In genomic region chr14:23645504-23645811, GRCh38 we compare ENCODE assay signal across 25 cellular contexts. TPM values are rescaled to one million over a fixed set of nuclear protein-coding genes. Genes with fewer than 3 reads are reported as not detected.
A peak's percentile ranks its signal among the peaks of the same experiment; 100 is the strongest.
DNase-seq lines count a peak whose midpoint lies in the region; ATAC-seq, FAIRE-seq and TF ChIP-seq lines count a peak whose summit lies in the region.
"Had no signal": no experiment of that assay in that cellular context is flagged by ENCODE, and none has a peak within 500 bp of the region (broad histone marks: within the 10 kb centered on the region; RNA-seq: fewer than 3 reads in every experiment).

No MANE protein-coding gene starts in this region.

- H3K36me3 Mint-ChIP-seq in activated CD8-positive, alpha-beta T cell treated with anti-CD3 and anti-CD28 coated beads for 36 hours (ENCODE audit: low read depth): no peaks in the 10 kb centered on the region
- H3K36me3 Mint-ChIP-seq in activated CD8-positive, alpha-beta T cell treated with anti-CD3 and anti-CD28 coated beads, Interleukin-2, amount 10 ng/mL, durations not matched to agents 7 days and 5 days (ENCODE audit: low read depth): no peaks in the 10 kb centered on the region
- H3K36me3 Mint-ChIP-seq in dendritic cell treated with granulocyte-macrophage colony-stimulating factor and Interleukin-4, amounts not matched to agents 40 ng/mL and 50 ng/mL, for 4 days (ENCODE audit: low read depth): no peaks in the 10 kb centered on the region
- peaks cover 8% of the 10 kb centered on the region for H3K36me3 Mint-ChIP-seq in stimulated activated effector memory CD8-positive, alpha-beta T cell treated with anti-CD3 and anti-CD28 coated beads, Interleukin-12 subunit alpha, Interleukin-12 subunit beta, amount 100 ng/mL, for 72 hours
- H3K36me3 Mint-ChIP-seq: CD14-positive monocyte; CD8-positive, alpha-beta memory T cell had no signal

- in situ Hi-C loops in HepG2 (cut with HindIII; ENCODE audit: extremely low pct_ligation_motif_present, low pct_unique_long_range_greater_than_20kb): no loop called here

- H3K27me3 Mint-ChIP-seq in activated CD8-positive, alpha-beta T cell treated with anti-CD3 and anti-CD28 coated beads for 36 hours: no peaks in the 10 kb centered on the region
- H3K27me3 Mint-ChIP-seq in activated CD8-positive, alpha-beta T cell treated with anti-CD3 and anti-CD28 coated beads, Interleukin-2, amount 10 ng/mL, durations not matched to agents 7 days and 5 days (ENCODE audit: low read depth): no peaks in the 10 kb centered on the region
- no peaks in the 10 kb centered on the region for H3K27me3 Mint-ChIP-seq in dendritic cell treated with granulocyte-macrophage colony-stimulating factor and Interleukin-4, amounts not matched to agents 40 ng/mL and 50 ng/mL, for 4 days

- ATAC-seq in activated CD8-positive, alpha-beta T cell treated with anti-CD3 and anti-CD28 coated beads for 36 hours: peak; percentile 22
- no peak for ATAC-seq in activated CD8-positive, alpha-beta T cell treated with anti-CD3 and anti-CD28 coated beads, Interleukin-2, amount 10 ng/mL, durations not matched to agents 7 days and 5 days
- no peak for ATAC-seq in HepG2
- no peak for ATAC-seq in right lobe of liver
- no peak for ATAC-seq in stimulated activated effector memory CD8-positive, alpha-beta T cell treated with anti-CD3 and anti-CD28 coated beads, Interleukin-12 subunit alpha, Interleukin-12 subunit beta, amount 100 ng/mL, for 72 hours
- no peak for ATAC-seq in HG03354 (IDR thresholded peaks at IDR 0.05; ENCODE audit: poor library complexity, severe bottlenecking, unreplicated experiment)
- ATAC-seq in left ventricle myocardium superior: no peak
- ATAC-seq: A549, GM23338, HCT116 had no signal

- peaks cover under 1% of the 10 kb centered on the region for H3K79me2 ChIP-seq in HepG2 (ENCODE audit: insufficient read depth, low read length)

- 96% methylated on average over 4 of the region's 4 CpGs for WGBS in HepG2 (ENCODE audit: low lambda C conversion rate)
- 100% methylated on average over 1 of the region's 4 CpGs for WGBS in right lobe of liver (ENCODE audit: insufficient coverage, low coverage, low lambda C conversion rate, missing lambda C conversion rate)

- H3K9me3 ChIP-seq in HepG2 (ENCODE audit: low read length) (no peaks in the 10 kb centered on the region), right lobe of liver (no peaks in the 10 kb centered on the region)
- H3K9me3 ChIP-seq: A549; BE2C; BLaER1 treated with 17β-estradiol and CSF1 and Interleukin-3, amounts not matched to agents 10 nM and 100 nM had no signal

- CTCF ChIA-PET in activated CD8-positive, alpha-beta T cell treated with anti-CD3 and anti-CD28 coated beads for 36 hours (lab: Charles Lee): interaction anchor here (0.5 to 6.1 kb wide), 3 partner anchors 14 to 101 kb away, joined by 3 to 54 read pairs (median 4); no protein-coding TSS in a partner anchor
- CTCF ChIA-PET in activated CD8-positive, alpha-beta T cell treated with anti-CD3 and anti-CD28 coated beads, Interleukin-2, amount 10 ng/mL, durations not matched to agents 7 days and 5 days (lab: Charles Lee): interaction anchor here (3.6 kb wide), 1 partner anchor 12 kb away, joined by 31 read pairs; no protein-coding TSS in a partner anchor
- CTCF ChIA-PET in HepG2 (lab: Yijun Ruan, JAX; ENCODE audit: low intra/inter-chr PET ratio, low total read pairs): no interaction called here

- peaks cover 35 to 47% of the 10 kb centered on the region in 2 experiments for H3K36me3 ChIP-seq in HepG2 (replicated peaks in 1 of 2; ENCODE audit: control insufficient read depth in 1 of 2, insufficient read depth in 2 of 2, low read length in 2 of 2)
- H3K36me3 ChIP-seq in right lobe of liver: no peaks in the 10 kb centered on the region
- H3K36me3 ChIP-seq: BE2C; BLaER1 treated with 17β-estradiol and CSF1 and Interleukin-3, amounts not matched to agents 10 nM and 100 nM had no signal

- no TSS peak for BruUV-seq in HepG2 (replicated peaks; lab: Mats Ljungman, UMichigan)

- H4K20me1 ChIP-seq in HepG2 (ENCODE audit: insufficient read depth, low read length): peaks cover 53% of the 10 kb centered on the region
- H4K20me1 ChIP-seq: BLaER1 treated with 17β-estradiol and CSF1 and Interleukin-3, amounts not matched to agents 10 nM and 100 nM had no signal

- no peak for TF ChIP-seq EP300 in HepG2 (IDR thresholded peaks at IDR 0.05; ENCODE audit: low read depth in 2 of 2, low read length in 2 of 2)
- no peak for TF ChIP-seq EP300 in HepG2 (CRISPR knock-in tag; IDR thresholded peaks at IDR 0.05; ENCODE audit: borderline replicate concordance)

- H3K4me3 ChIP-seq in HepG2 (replicated peaks in 1 of 3; ENCODE audit: insufficient read depth in 1 of 3, low read depth in 2 of 3, low read length in 3 of 3) (no peak overlapping the region), right lobe of liver (no peak overlapping the region)
- H3K4me3 ChIP-seq: A549; BLaER1 treated with 17β-estradiol and CSF1 and Interleukin-3, amounts not matched to agents 10 nM and 100 nM; GM23338 had no signal

- peak overlapping the region; percentile 9 for H3K27ac Mint-ChIP-seq in activated CD8-positive, alpha-beta T cell treated with anti-CD3 and anti-CD28 coated beads for 36 hours
- H3K27ac Mint-ChIP-seq in activated CD8-positive, alpha-beta T cell treated with anti-CD3 and anti-CD28 coated beads, Interleukin-2, amount 10 ng/mL, durations not matched to agents 7 days and 5 days: no peak overlapping the region
- peak overlapping the region; percentile 32 for H3K27ac Mint-ChIP-seq in dendritic cell treated with granulocyte-macrophage colony-stimulating factor and Interleukin-4, amounts not matched to agents 40 ng/mL and 50 ng/mL, for 4 days
- peak overlapping the region; percentile 83 for H3K27ac Mint-ChIP-seq in stimulated activated effector memory CD8-positive, alpha-beta T cell treated with anti-CD3 and anti-CD28 coated beads, Interleukin-12 subunit alpha, Interleukin-12 subunit beta, amount 100 ng/mL, for 72 hours
- H3K27ac Mint-ChIP-seq: CD14-positive monocyte; CD4-positive, alpha-beta T cell; CD8-positive, alpha-beta memory T cell; GM23338; H9 had no signal

- peak; percentile 53; the same call in 1 of the 2 replicates for TF ChIP-seq RAD21 in HepG2 (CRISPR knock-in tag; IDR thresholded peaks at IDR 0.05)

- TF ChIP-seq POLR2A in HepG2 (IDR thresholded peaks at IDR 0.05; ENCODE audit: insufficient read depth in 1 of 2, low read depth in 2 of 2, low read length in 2 of 2) (no peak; a peak in 1 of 4 replicates), right lobe of liver (IDR thresholded peaks at IDR 0.05) (no peak)

- H3K4me1 Mint-ChIP-seq in activated CD8-positive, alpha-beta T cell treated with anti-CD3 and anti-CD28 coated beads for 36 hours (ENCODE audit: low read depth): peaks cover 3% of the 10 kb centered on the region
- no peaks in the 10 kb centered on the region for H3K4me1 Mint-ChIP-seq in activated CD8-positive, alpha-beta T cell treated with anti-CD3 and anti-CD28 coated beads, Interleukin-2, amount 10 ng/mL, durations not matched to agents 7 days and 5 days (ENCODE audit: low read depth)
- peaks cover 22% of the 10 kb centered on the region for H3K4me1 Mint-ChIP-seq in dendritic cell treated with granulocyte-macrophage colony-stimulating factor and Interleukin-4, amounts not matched to agents 40 ng/mL and 50 ng/mL, for 4 days (ENCODE audit: low read depth)
- peaks cover 51% of the 10 kb centered on the region for H3K4me1 Mint-ChIP-seq in stimulated activated effector memory CD8-positive, alpha-beta T cell treated with anti-CD3 and anti-CD28 coated beads, Interleukin-12 subunit alpha, Interleukin-12 subunit beta, amount 100 ng/mL, for 72 hours
- H3K4me1 Mint-ChIP-seq: CD14-positive monocyte; CD8-positive, alpha-beta memory T cell; GM23338; H9 had no signal

- no peak overlapping the region for H3K9ac ChIP-seq in HepG2 (ENCODE audit: insufficient read depth, low read depth, low read length)
- H3K9ac ChIP-seq: BLaER1 treated with 17β-estradiol and CSF1 and Interleukin-3, amounts not matched to agents 10 nM and 100 nM had no signal

- POLR2A ChIA-PET in activated CD8-positive, alpha-beta T cell treated with anti-CD3 and anti-CD28 coated beads for 36 hours (lab: Charles Lee): no interaction called here
- POLR2A ChIA-PET in activated CD8-positive, alpha-beta T cell treated with anti-CD3 and anti-CD28 coated beads, Interleukin-2, amount 10 ng/mL, durations not matched to agents 7 days and 5 days (lab: Charles Lee): interaction anchor here (0.6 kb wide), 1 partner anchor 14 kb away, joined by 3 read pairs; no protein-coding TSS in a partner anchor
- POLR2A ChIA-PET in HepG2 (lab: Yijun Ruan, JAX): interaction anchor here (1.2 to 7.1 kb wide), 17 partner anchors 10 to 265 kb away, joined by 3 to 173 read pairs (median 11); partner anchors contain the start of gene DHRS2

- intact Hi-C loops in activated CD8-positive, alpha-beta T cell treated with anti-CD3 and anti-CD28 coated beads for 36 hours (cut with micrococcal nuclease): no loop called here
- intact Hi-C loops in HepG2 (cut with micrococcal nuclease; ENCODE audit: unreplicated experiment) (no loop called here), right lobe of liver (cut with DNase I) (no loop called here), left ventricle myocardium superior (cut with micrococcal nuclease) (no loop called here)
- intact Hi-C loops in dendritic cell treated with granulocyte-macrophage colony-stimulating factor and Interleukin-4, amounts not matched to agents 40 ng/mL and 50 ng/mL, for 4 days (cut with micrococcal nuclease): no loop called here

- H2AFZ ChIP-seq in HepG2 (ENCODE audit: low read length): no peak overlapping the region
- H2AFZ ChIP-seq: GM23338 had no signal

- H3K4me1 ChIP-seq in HepG2 (ENCODE audit: insufficient read depth, low read length): peaks cover 36% of the 10 kb centered on the region
- no peaks in the 10 kb centered on the region for H3K4me1 ChIP-seq in right lobe of liver
- H3K4me1 ChIP-seq: BE2C had no signal

- H3K27ac ChIP-seq in HepG2 (ENCODE audit: extremely low read length, insufficient read depth, low read length): peak overlapping the region; percentile 3
- H3K27ac ChIP-seq in right lobe of liver: no peak overlapping the region
- H3K27ac ChIP-seq: A549; BLaER1 treated with 17β-estradiol and CSF1 and Interleukin-3, amounts not matched to agents 10 nM and 100 nM had no signal

- H3K9me3 Mint-ChIP-seq in activated CD8-positive, alpha-beta T cell treated with anti-CD3 and anti-CD28 coated beads for 36 hours: no peaks in the 10 kb centered on the region
- H3K9me3 Mint-ChIP-seq in activated CD8-positive, alpha-beta T cell treated with anti-CD3 and anti-CD28 coated beads, Interleukin-2, amount 10 ng/mL, durations not matched to agents 7 days and 5 days (ENCODE audit: insufficient read depth): no peaks in the 10 kb centered on the region
- H3K9me3 Mint-ChIP-seq in dendritic cell treated with granulocyte-macrophage colony-stimulating factor and Interleukin-4, amounts not matched to agents 40 ng/mL and 50 ng/mL, for 4 days: no peaks in the 10 kb centered on the region
- H3K9me3 Mint-ChIP-seq in stimulated activated effector memory CD8-positive, alpha-beta T cell treated with anti-CD3 and anti-CD28 coated beads, Interleukin-12 subunit alpha, Interleukin-12 subunit beta, amount 100 ng/mL, for 72 hours: no peaks in the 10 kb centered on the region
- H3K9me3 Mint-ChIP-seq: CD4-positive, alpha-beta T cell; CD8-positive, alpha-beta memory T cell had no signal

- no peak for FAIRE-seq in HepG2 (lab: Jason Lieb, UNC)
- FAIRE-seq: A549, GM12891, GM18507 had no signal

- H3K27me3 ChIP-seq in HepG2 (ENCODE audit: control insufficient read depth in 1 of 2, insufficient read depth in 2 of 2, low read length in 2 of 2): 0 out of 5 replicates have a peak, but pooled peaks cover 0 to 11% of the 10 kb centered on the region in 2 experiments
- no peaks in the 10 kb centered on the region for H3K27me3 ChIP-seq in right lobe of liver
- H3K27me3 ChIP-seq: BE2C; BLaER1 treated with 17β-estradiol and CSF1 and Interleukin-3, amounts not matched to agents 10 nM and 100 nM had no signal

- H3K4me3 Mint-ChIP-seq in activated CD8-positive, alpha-beta T cell treated with anti-CD3 and anti-CD28 coated beads for 36 hours: no peak overlapping the region
- H3K4me3 Mint-ChIP-seq in activated CD8-positive, alpha-beta T cell treated with anti-CD3 and anti-CD28 coated beads, Interleukin-2, amount 10 ng/mL, durations not matched to agents 7 days and 5 days: no peak overlapping the region
- no peak overlapping the region for H3K4me3 Mint-ChIP-seq in dendritic cell treated with granulocyte-macrophage colony-stimulating factor and Interleukin-4, amounts not matched to agents 40 ng/mL and 50 ng/mL, for 4 days
- H3K4me3 Mint-ChIP-seq in stimulated activated effector memory CD8-positive, alpha-beta T cell treated with anti-CD3 and anti-CD28 coated beads, Interleukin-12 subunit alpha, Interleukin-12 subunit beta, amount 100 ng/mL, for 72 hours: peak overlapping the region; percentile 12
- H3K4me3 Mint-ChIP-seq: CD14-positive monocyte; CD4-positive, alpha-beta T cell; CD8-positive, alpha-beta memory T cell; GM23338; H9 had no signal

- no peak for DNase-seq in activated CD8-positive, alpha-beta T cell treated with anti-CD3 and anti-CD28 coated beads for 36 hours
- DNase-seq in activated CD8-positive, alpha-beta T cell treated with anti-CD3 and anti-CD28 coated beads, Interleukin-2, amount 10 ng/mL, durations not matched to agents 7 days and 5 days: no peak
- DNase-seq in HepG2 (ENCODE audit: low spot score): no peak
- DNase-seq in right lobe of liver: no peak
- DNase-seq in stimulated activated effector memory CD8-positive, alpha-beta T cell treated with anti-CD3 and anti-CD28 coated beads, Interleukin-12 subunit alpha, Interleukin-12 subunit beta, amount 100 ng/mL, for 72 hours (ENCODE audit: low spot score in 2 of 2): no peak
- no peak for DNase-seq in left ventricle myocardium superior
- DNase-seq: 8988T; ACHN; AML-193; BE2C; CD4-positive, alpha-beta T cell; CD8-positive, alpha-beta memory T cell; DMS53; DMS79 treated with DMSO at 0.1 percent for 48 hours; GF-D8; H9 had no signal

- H3K4me2 ChIP-seq in HepG2 (ENCODE audit: low read depth, low read length): no peak overlapping the region
- H3K4me2 ChIP-seq: A549; BLaER1 treated with 17β-estradiol and CSF1 and Interleukin-3, amounts not matched to agents 10 nM and 100 nM; GM23338 had no signal

- TF ChIP-seq CTCF in activated CD8-positive, alpha-beta T cell treated with anti-CD3 and anti-CD28 coated beads for 36 hours (IDR thresholded peaks at IDR 0.05): no peak
- TF ChIP-seq CTCF in HepG2 (CRISPR knock-in tag; IDR thresholded peaks at IDR 0.05) (no peak), right lobe of liver (IDR thresholded peaks at IDR 0.05) (no peak)

RNA-seq across cellular contexts. Expression of gene DHRS2, which starts 9.3 kb away (rescaled TPM):
- total RNA-seq in activated CD8-positive, alpha-beta T cell treated with anti-CD3 and anti-CD28 coated beads for 36 hours: 1 to 10 TPM; 3.3 to 3.5 TPM
- total RNA-seq in activated CD8-positive, alpha-beta T cell treated with anti-CD3 and anti-CD28 coated beads, Interleukin-2, amount 10 ng/mL, durations not matched to agents 7 days and 5 days: under 1 TPM; 0.24 to 0.44 TPM
- 2,867 and 3,021 TPM in 2 replicates for total RNA-seq in HepG2 (2016; rRNA removed; fragmentation: Illumina TruSeq; extraction: Trizol)
- total RNA-seq in HepG2 (2016; cell fraction: cytosol; rRNA removed; fragmentation: Illumina TruSeq; extraction: Trizol; ENCODE audit: low read depth): 582 and 659 TPM in 2 replicates
- 2,776 and 3,102 TPM in 2 replicates for total RNA-seq in HepG2 (2016; cell fraction: insoluble cytoplasmic fraction; rRNA removed; fragmentation: Illumina TruSeq; extraction: Trizol)
- 925 and 1,194 TPM in 2 replicates for total RNA-seq in HepG2 (2016; cell fraction: membrane; rRNA removed; fragmentation: Illumina TruSeq; extraction: Trizol)
- 2,259 and 2,462 TPM in 2 replicates for total RNA-seq in HepG2 (2016; cell fraction: nucleus; rRNA removed; fragmentation: Illumina TruSeq; extraction: Trizol)
- 1,596 and 1,621 TPM in 2 replicates for polyA plus RNA-seq in HepG2 (2011; rRNA removed)
- 1,194 and 1,328 TPM in 2 replicates for polyA plus RNA-seq in HepG2 (2011; cell fraction: cytosol; rRNA removed)
- 2,740 and 3,322 TPM in 2 replicates for polyA plus RNA-seq in HepG2 (2011; cell fraction: nucleus; rRNA removed)
- polyA plus RNA-seq in HepG2 (2012): 740 and 1,093 TPM in 2 replicates
- polyA plus RNA-seq in HepG2 (2016; cell fraction: cytosol; fragmentation: Illumina TruSeq; extraction: Trizol; ENCODE audit: low read depth): 288 and 375 TPM in 2 replicates
- polyA plus RNA-seq in HepG2 (2016; cell fraction: insoluble cytoplasmic fraction; fragmentation: Illumina TruSeq; extraction: Trizol; ENCODE audit: low read depth): 2,577 and 2,685 TPM in 2 replicates
- 518 and 720 TPM in 2 replicates for polyA plus RNA-seq in HepG2 (2016; cell fraction: membrane; fragmentation: Illumina TruSeq; extraction: Trizol; ENCODE audit: low read depth)
- polyA plus RNA-seq in HepG2 (2016; cell fraction: nucleus; fragmentation: Illumina TruSeq; extraction: Trizol; ENCODE audit: insufficient read depth, low read depth): 3,957 and 4,035 TPM in 2 replicates
- 4.9 and 1,419 TPM in 2 replicates for polyA minus RNA-seq in HepG2 (2011; rRNA and poly(A)+ RNA removed; ENCODE audit: low replicate concordance)
- polyA minus RNA-seq in HepG2 (2011; cell fraction: cytosol; rRNA and poly(A)+ RNA removed): 390 and 391 TPM in 2 replicates
- polyA minus RNA-seq in HepG2 (2011; cell fraction: nucleus; rRNA and poly(A)+ RNA removed): 1,540 and 1,882 TPM in 2 replicates
- 10 to 100 TPM in 1 of 6 experiments, 1 to 10 TPM in 4, under 1 TPM in 1; 0.53 to 12.3 (median 4.2) TPM for total RNA-seq in right lobe of liver
- not detected for total RNA-seq in left ventricle myocardium superior
- polyA plus RNA-seq: CD14-positive monocyte; CD8-positive, alpha-beta memory T cell had no signal

Comparison
In these comparisons a context has a peak if more than half of its experiments do, and no peak if none do; other contexts are left out.
1. RNA of gene DHRS2, which starts 9.3 kb away (total RNA-seq): 582 to 3,102 TPM in HepG2; 0.53 to 12.3 TPM in right lobe of liver, 3.3 to 3.5 TPM in activated CD8-positive, alpha-beta T cell treated with anti-CD3 and anti-CD28 coated beads for 36 hours, 0.24 to 0.44 TPM in activated CD8-positive, alpha-beta T cell treated with anti-CD3 and anti-CD28 coated beads, Interleukin-2, amount 10 ng/mL, durations not matched to agents 7 days and 5 days and not detected in left ventricle myocardium superior (single experiment); every median in the first group is over 10 times any median in the second.